13 cellular contexts compared by ENCODE assay signal in the genomic region with DNA sequence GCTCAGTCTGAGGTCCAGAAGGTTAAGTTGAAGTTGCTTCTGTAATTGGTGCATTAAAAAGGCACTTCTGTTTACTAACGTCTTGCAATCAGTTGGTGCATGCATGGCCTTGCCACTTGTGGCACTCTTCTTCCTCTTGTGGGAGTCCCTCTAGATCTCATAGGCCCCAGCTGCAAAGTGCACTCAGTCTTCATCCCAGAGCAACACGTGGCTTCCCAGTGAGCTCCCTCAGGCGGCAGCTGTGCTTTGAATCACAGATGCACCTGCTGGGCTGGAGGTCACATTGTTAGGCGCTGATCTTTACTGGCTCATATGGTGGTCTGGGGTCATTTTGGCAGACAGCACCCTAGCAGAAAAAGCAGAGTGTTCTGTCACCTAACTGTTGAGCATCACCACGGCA.
"Had no signal": no experiment of that assay in that cellular context is flagged by ENCODE, and none has a peak within 500 bp of the region (broad histone marks: within the 10 kb centered on the region; RNA-seq: fewer than 3 reads in every experiment).

No MANE protein-coding gene starts in this region.

- H3K4me1 ChIP-seq: thyroid gland had no signal

- H3K27ac ChIP-seq: brain microvascular endothelial cell, heart right ventricle, thyroid gland had no signal

- FAIRE-seq: endometrium, kidney, urothelium cell line had no signal

- H3K27me3 ChIP-seq: brain microvascular endothelial cell, thyroid gland had no signal

- DNase-seq: activated CD4-positive, alpha-beta T cell treated with anti-CD3 and anti-CD28 coated beads, Interleukin-2, amount 50 U/mL, for 48 hours; activated CD4-positive, CD25-positive, alpha-beta regulatory T cell treated with anti-CD3 and anti-CD28 coated beads, Interleukin-2, amount 50 U/mL, for 72 hours; activated CD8-positive, alpha-beta memory T cell treated with anti-CD3 and anti-CD28 coated beads, Interleukin-2, amount 10 ng/mL, durations not matched to agents 7 days and 5 days; activated gamma-delta T cell; activated T-cell treated with anti-CD3 and anti-CD28 coated beads, Interleukin-2, amount 50 U/mL, for 48 hours; brain microvascular endothelial cell; heart right ventricle; kidney; stimulated activated CD4-positive, alpha-beta T cell treated with anti-CD3 and anti-CD28 coated beads, Interleukin-2, amount 100 ng/mL, for 48 hours; thyroid gland had no signal

- H3K4me3 ChIP-seq: heart right ventricle, thyroid gland had no signal

- ATAC-seq: activated CD8-positive, alpha-beta memory T cell treated with anti-CD3 and anti-CD28 coated beads, Interleukin-2, amount 10 ng/mL, durations not matched to agents 7 days and 5 days; esophagus mucosa; heart right ventricle had no signal

- H3K36me3 ChIP-seq: brain microvascular endothelial cell, heart right ventricle, thyroid gland had no signal
